In the genomic region with DNA sequence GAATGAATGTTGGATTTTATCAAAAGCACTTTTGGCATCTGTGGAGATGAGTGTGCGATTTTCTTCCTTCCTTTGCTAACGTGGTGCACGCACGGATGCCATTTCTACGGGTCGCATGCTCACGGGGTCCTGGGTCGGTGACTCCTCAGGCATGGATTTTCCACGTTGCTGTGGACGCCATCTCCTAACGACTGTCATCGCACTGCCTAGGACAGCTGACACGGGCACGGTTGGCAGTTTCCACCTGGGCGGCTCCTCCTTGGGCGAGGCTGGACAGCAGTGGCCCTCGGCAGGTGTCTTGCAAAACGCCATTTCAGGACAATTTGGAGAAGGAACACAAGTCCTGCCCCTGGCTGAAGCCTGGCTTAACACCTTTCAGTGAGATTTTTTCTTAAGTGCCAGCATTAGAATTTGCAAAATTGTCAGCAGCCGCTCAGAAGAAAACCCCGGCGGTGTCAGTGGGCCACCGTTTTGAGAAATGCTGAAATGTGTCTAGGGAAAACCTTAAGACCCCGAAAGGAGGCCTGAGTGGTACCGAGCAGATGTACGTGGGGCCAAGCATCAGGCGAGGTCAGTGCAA, we compare ENCODE assay signal across 27 cellular contexts.
"Had no signal": no experiment of that assay in that cellular context is flagged by ENCODE, and none has a peak within 500 bp of the region (broad histone marks: within the 10 kb centered on the region; RNA-seq: fewer than 3 reads in every experiment).

No MANE protein-coding gene starts in this region.

- H3K9me3 ChIP-seq: ascending aorta, lower lobe of right lung, ovary, prostate gland, suprapubic skin, tibial artery had no signal

- H3K27ac Mint-ChIP-seq: activated naive CD8-positive, alpha-beta T cell treated with anti-CD3 and anti-CD28 coated beads, Interleukin-2, amount 10 ng/mL, durations not matched to agents 7 days and 5 days; endodermal cell; immature natural killer cell; natural killer cell; stimulated activated naive B cell treated with anti-CD40 and anti-IgM and Interleukin-4, amounts not matched to agents 10 μg/mL and 1 μg/mL and 100 μg/mL, for 72 hours; T-helper 1 cell treated with Interleukin-12 subunit alpha and Interleukin-12 subunit beta and Interleukin-4 antibody, amounts not matched to agents 30 μg/mL and 1 μg/mL, for 36 hours had no signal

- DNase-seq: activated CD4-positive, alpha-beta T cell treated with anti-CD3 and anti-CD28 coated beads for 48 hours; activated CD4-positive, alpha-beta T cell treated with anti-CD3 and anti-CD28 coated beads, Interleukin-2, amount 50 U/mL, for 48 hours; activated gamma-delta T cell; activated naive CD4-positive, alpha-beta T cell treated with anti-CD3 and anti-CD28 coated beads, Interleukin-2, amount 10 ng/mL, durations not matched to agents 7 days and 5 days; activated naive CD8-positive, alpha-beta T cell treated with anti-CD3 and anti-CD28 coated beads, Interleukin-2, amount 10 ng/mL, durations not matched to agents 7 days and 5 days; brain microvascular endothelial cell; endodermal cell; foreskin fibroblast; hippocampal formation; immature natural killer cell; lower lobe of right lung; mesenchymal stem cell; natural killer cell; retina; stimulated activated CD4-positive, alpha-beta T cell treated with anti-CD3 and anti-CD28 coated beads, Interleukin-15, amount 100 ng/mL, for 24 hours; stimulated activated CD4-positive, alpha-beta T cell treated with anti-CD3 and anti-CD28 coated beads, Interleukin-2, amount 100 ng/mL, for 24 hours; stimulated activated naive B cell treated with anti-CD40 and anti-IgM and Interleukin-4, amounts not matched to agents 10 μg/mL and 1 μg/mL and 100 μg/mL, for 72 hours; SW 1271; T-helper 9 cell had no signal

- H3K9me3 Mint-ChIP-seq: activated naive CD4-positive, alpha-beta T cell treated with anti-CD3 and anti-CD28 coated beads, Interleukin-2, amount 10 ng/mL, durations not matched to agents 7 days and 5 days; activated naive CD8-positive, alpha-beta T cell treated with anti-CD3 and anti-CD28 coated beads, Interleukin-2, amount 10 ng/mL, durations not matched to agents 7 days and 5 days; endodermal cell; natural killer cell; stimulated activated naive B cell treated with anti-CD40 and anti-IgM and Interleukin-4, amounts not matched to agents 10 μg/mL and 1 μg/mL and 100 μg/mL, for 72 hours; T-helper 1 cell treated with Interleukin-12 subunit alpha and Interleukin-12 subunit beta and Interleukin-4 antibody, amounts not matched to agents 30 μg/mL and 1 μg/mL, for 36 hours had no signal

- H3K4me3 Mint-ChIP-seq: activated naive CD4-positive, alpha-beta T cell treated with anti-CD3 and anti-CD28 coated beads, Interleukin-2, amount 10 ng/mL, durations not matched to agents 7 days and 5 days; activated naive CD8-positive, alpha-beta T cell treated with anti-CD3 and anti-CD28 coated beads, Interleukin-2, amount 10 ng/mL, durations not matched to agents 7 days and 5 days; endodermal cell; immature natural killer cell; natural killer cell; stimulated activated naive B cell treated with anti-CD40 and anti-IgM and Interleukin-4, amounts not matched to agents 10 μg/mL and 1 μg/mL and 100 μg/mL, for 72 hours; T-helper 1 cell treated with Interleukin-12 subunit alpha and Interleukin-12 subunit beta and Interleukin-4 antibody, amounts not matched to agents 30 μg/mL and 1 μg/mL, for 36 hours had no signal

- H3K4me1 Mint-ChIP-seq: activated naive CD4-positive, alpha-beta T cell treated with anti-CD3 and anti-CD28 coated beads, Interleukin-2, amount 10 ng/mL, durations not matched to agents 7 days and 5 days; endodermal cell; immature natural killer cell; stimulated activated naive B cell treated with anti-CD40 and anti-IgM and Interleukin-4, amounts not matched to agents 10 μg/mL and 1 μg/mL and 100 μg/mL, for 72 hours had no signal

- H3K27ac ChIP-seq: ascending aorta, brain microvascular endothelial cell, lower lobe of right lung, ovary, prostate gland, suprapubic skin, tibial artery, VCaP had no signal

- H3K4me1 ChIP-seq: ascending aorta, lower lobe of right lung, prostate gland, suprapubic skin had no signal

- H3K4me3 ChIP-seq: ascending aorta, lower lobe of right lung, ovary, prostate gland, suprapubic skin, tibial artery had no signal

- H3K36me3 Mint-ChIP-seq: activated naive CD4-positive, alpha-beta T cell treated with anti-CD3 and anti-CD28 coated beads, Interleukin-2, amount 10 ng/mL, durations not matched to agents 7 days and 5 days; activated naive CD8-positive, alpha-beta T cell treated with anti-CD3 and anti-CD28 coated beads, Interleukin-2, amount 10 ng/mL, durations not matched to agents 7 days and 5 days; immature natural killer cell; natural killer cell; stimulated activated naive B cell treated with anti-CD40 and anti-IgM and Interleukin-4, amounts not matched to agents 10 μg/mL and 1 μg/mL and 100 μg/mL, for 72 hours had no signal

- H3K27me3 Mint-ChIP-seq: activated naive CD4-positive, alpha-beta T cell treated with anti-CD3 and anti-CD28 coated beads, Interleukin-2, amount 10 ng/mL, durations not matched to agents 7 days and 5 days; activated naive CD8-positive, alpha-beta T cell treated with anti-CD3 and anti-CD28 coated beads, Interleukin-2, amount 10 ng/mL, durations not matched to agents 7 days and 5 days had no signal

- H3K36me3 ChIP-seq: ascending aorta, brain microvascular endothelial cell, lower lobe of right lung, ovary, prostate gland, suprapubic skin, tibial artery had no signal

- H3K27me3 ChIP-seq: ascending aorta, brain microvascular endothelial cell, ovary had no signal

- ATAC-seq: esophagus mucosa; lower lobe of right lung; natural killer cell; stimulated activated naive B cell treated with anti-CD40 and anti-IgM and Interleukin-4, amounts not matched to agents 10 μg/mL and 1 μg/mL and 100 μg/mL, for 72 hours had no signal
